ENCODE assay signal across 31 cellular contexts in genomic region chr11:93933230-93933629, GRCh38.
"Had no signal": no experiment of that assay in that cellular context is flagged by ENCODE, and none has a peak within 500 bp of the region (broad histone marks: within the 10 kb centered on the region; RNA-seq: fewer than 3 reads in every experiment).

No MANE protein-coding gene starts in this region.

- DNase-seq: activated B cell treated with CpG ODN at 0.5 μM for 24 hours; activated CD4-positive, alpha-beta memory T cell treated with anti-CD3 and anti-CD28 coated beads for 36 hours; activated CD4-positive, alpha-beta T cell treated with anti-CD3 and anti-CD28 coated beads for 4 hours; activated CD4-positive, alpha-beta T cell treated with anti-CD3 and anti-CD28 coated beads, Interleukin-2, amount 50 U/mL, for 1 hour; activated CD4-positive, CD25-positive, alpha-beta regulatory T cell treated with anti-CD3 and anti-CD28 coated beads, Interleukin-2, amount 50 U/mL, for 72 hours; activated CD8-positive, alpha-beta memory T cell treated with anti-CD3 and anti-CD28 coated beads, Interleukin-2, amount 50 U/mL, for 4 hours; activated gamma-delta T cell treated with Interleukin-2 at 50 U/mL for 16 hours; activated naive CD4-positive, alpha-beta T cell treated with anti-CD3 and anti-CD28 coated beads for 36 hours; activated T-cell treated with anti-CD3 and anti-CD28 coated beads for 4 hours; activated T-cell treated with anti-CD3 and anti-CD28 coated beads, Interleukin-2, amount 50 U/mL, for 4 hours; adrenal gland; Kasumi-1; KG1; MG63; NCI-H1048; NCI-H1105 treated with DMSO at 0.1 percent for 48 hours; NCI-H1436; NCI-H1694; NCI-H1930; NCI-H510A; NCI-H526; NCI-H748 treated with DMSO at 0.1 percent for 48 hours; NK-92 treated with Interleukin-12 subunit alpha and Interleukin-12 subunit beta, amount 100 ng/mL, for 24 hours; PC-9; SIG-M5; T-cell; T-helper 17 cell; T-helper 9 cell had no signal

- H3K9me3 ChIP-seq: adrenal gland, MG63 had no signal

- H3K4me3 ChIP-seq: adrenal gland, cardiac muscle cell, MG63, PC-9 had no signal

- H3K27me3 ChIP-seq: cardiac muscle cell, MG63 had no signal

- H3K4me1 ChIP-seq: adrenal gland had no signal

- H3K27ac ChIP-seq: adrenal gland, cardiac muscle cell, PC-9, RWPE1, VCaP had no signal

- H3K36me3 ChIP-seq: adrenal gland, cardiac muscle cell, MG63 had no signal
